In genomic region chr6:133952815-133953633, GRCh38 we compare ENCODE assay signal across 8 cellular contexts. TPM values are rescaled to one million over a fixed set of nuclear protein-coding genes. Genes with fewer than 3 reads are reported as not detected.
A peak's percentile ranks its signal among the peaks of the same experiment; 100 is the strongest.
DNase-seq lines count a peak whose midpoint lies in the region; ATAC-seq and TF ChIP-seq lines count a peak whose summit lies in the region.

Gene TBPL1 (plus strand): TSS chr6:133953224. CDS start chr6:133980126, 26,902 bp downstream.

- H3K27me3 ChIP-seq in prostate gland (replicated peaks; ENCODE audit: insufficient read depth) = no peaks in the 10 kb centered on the region

- H3K36me3 ChIP-seq in prostate gland = no peaks in the 10 kb centered on the region
- H3K36me3 ChIP-seq in urinary bladder (ENCODE audit: insufficient read depth) = no peaks in the 10 kb centered on the region

- H3K4me3 ChIP-seq in prostate gland (peak within 1 kb of the TSS; percentile 78 to 96), urinary bladder (ENCODE audit: low read depth, low read length) (peak within 1 kb of the TSS; percentile 94)

- H3K4me3 Mint-ChIP-seq in T-helper 17 cell = peak within 1 kb of the TSS; percentile 98

- H3K9me3 ChIP-seq in T-helper 17 cell (ENCODE audit: control insufficient read depth, low read length, poor library complexity, severe bottlenecking) (no peaks in the 10 kb centered on the region), prostate gland (no peaks in the 10 kb centered on the region)

- H3K27ac ChIP-seq in prostate gland = peak within 1 kb of the TSS; percentile 93 to 94
- H3K27ac ChIP-seq in urinary bladder (ENCODE audit: low read depth) = peak within 1 kb of the TSS; percentile 94

- WGBS in prostate gland = under 1% methylated on average over 61 of the region's 64 CpGs
- WGBS in urinary bladder = under 1% methylated on average over 64 of the region's 64 CpGs

- peak within 1 kb of the TSS; percentile 96 for H3K27ac Mint-ChIP-seq in T-helper 17 cell

- DNase-seq in NCI-H1694 (lab: John Stamatoyannopoulos, UW) = peak; percentile 95
- peak; percentile 77 to 85 (median 78) for DNase-seq in T-helper 17 cell
- peak; percentile 62 to 97 (median 94) for DNase-seq in amygdala (lab: John Stamatoyannopoulos, UW)
- peak; percentile 95 for DNase-seq in left ventricle myocardium superior
- peak; percentile 94 for DNase-seq in prostate gland (ENCODE audit: low spot score)

- H3K27me3 Mint-ChIP-seq in T-helper 17 cell = no peaks in the 10 kb centered on the region

- ATAC-seq in GM18499 (IDR thresholded peaks at IDR 0.05; ENCODE audit: insufficient read depth, unreplicated experiment) (peak; percentile 86), HG02885 (IDR thresholded peaks at IDR 0.05; ENCODE audit: poor library complexity, unreplicated experiment) (peak; percentile 90), T-helper 17 cell (peak; percentile 94), left ventricle myocardium superior (peak; percentile 98)

- H3K4me1 ChIP-seq in prostate gland (replicated peaks) (peaks cover 2% of the 10 kb centered on the region), urinary bladder (ENCODE audit: insufficient read depth) (peaks cover 2% of the 10 kb centered on the region)

- H3K4me1 Mint-ChIP-seq in T-helper 17 cell = peaks cover 45% of the 10 kb centered on the region

- TF ChIP-seq CTCF in prostate gland (IDR thresholded peaks at IDR 0.05) = no peak

- peak; percentile 43 for TF ChIP-seq POLR2A in prostate gland (IDR thresholded peaks at IDR 0.05)

- H3K36me3 Mint-ChIP-seq in T-helper 17 cell (ENCODE audit: low read depth) = peaks cover 2% of the 10 kb centered on the region

- intact Hi-C loops in left ventricle myocardium superior (cut with micrococcal nuclease) = no loop called here
- intact Hi-C loops in prostate gland (cut with DNase I) = loop anchor here (1.0 kb wide), 1 partner anchor 20 kb away; no protein-coding TSS in a partner anchor

RNA-seq across cellular contexts. Expression of gene TBPL1, which starts in this region (rescaled TPM):
- total RNA-seq in T-helper 17 cell (10 to 100 TPM; 23.9 to 33.7 TPM), left ventricle myocardium superior (14.2 TPM), prostate gland (10 to 100 TPM; 27.7 to 30.8 TPM), urinary bladder (39.7 TPM)
- 30.4 TPM for polyA plus RNA-seq in urinary bladder

Comparison
In these comparisons a context has a peak if more than half of its experiments do, and no peak if none do; other contexts are left out.
1. Peak in every context shown above with its lines: DNase-seq, ATAC-seq, H3K4me3 ChIP-seq and H3K27ac ChIP-seq.